Comparison of ENCODE assay signal across 12 cellular contexts in the genomic region with DNA sequence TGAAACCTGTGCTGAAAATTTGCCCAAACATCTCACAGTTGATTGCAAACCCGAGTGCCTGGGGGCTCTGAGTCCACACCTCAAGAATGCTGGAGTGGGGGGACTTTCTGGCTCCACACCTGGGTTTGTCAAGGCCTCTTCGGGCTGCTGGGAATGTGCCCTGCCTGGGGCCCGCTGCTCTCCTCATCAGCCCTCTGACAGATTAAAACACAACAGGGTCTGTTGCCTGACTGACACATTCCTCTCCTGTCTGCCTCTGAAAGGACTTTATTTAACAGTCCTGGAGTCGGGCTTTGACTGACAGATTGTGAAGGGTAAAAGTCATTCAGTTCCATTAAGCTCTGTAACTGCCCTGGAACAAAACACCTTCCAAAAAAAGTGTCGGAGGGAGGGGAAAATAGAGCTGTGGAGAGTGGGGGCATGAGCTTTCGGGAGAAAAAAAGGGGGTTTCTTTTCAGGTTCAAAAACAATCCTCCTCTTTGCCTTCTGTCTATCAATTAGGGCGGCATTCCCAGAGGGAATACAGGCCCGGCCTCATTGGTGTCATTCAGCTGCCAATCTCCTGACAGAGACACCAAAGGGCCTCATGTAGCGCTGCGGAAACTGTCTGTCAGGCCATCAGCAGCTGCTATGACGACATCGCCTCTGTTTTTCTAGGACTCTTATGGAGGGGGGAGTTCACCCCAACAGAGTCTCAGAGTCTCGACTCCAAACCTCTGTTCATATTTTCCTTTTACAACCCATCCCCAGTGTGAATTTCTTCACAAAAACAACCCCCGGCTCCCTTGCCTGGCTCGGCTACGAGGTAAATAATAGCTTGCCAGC.
DNase-seq lines count a peak whose midpoint lies in the region; FAIRE-seq and TF ChIP-seq lines count a peak whose summit lies in the region.
"Had no signal": no experiment of that assay in that cellular context is flagged by ENCODE, and none has a peak within 500 bp of the region (broad histone marks: within the 10 kb centered on the region; RNA-seq: fewer than 3 reads in every experiment).

No MANE protein-coding gene starts in this region.

- H3K9me3 ChIP-seq in astrocyte (ENCODE audit: insufficient read depth, low read depth, low read length), result no peaks in the 10 kb centered on the region
- H3K9me3 ChIP-seq in hepatocyte (ENCODE audit: low read depth), result no peaks in the 10 kb centered on the region

- DNase-seq in G401 (ENCODE audit: low spot score) (peak; percentile 78), astrocyte (ENCODE audit: low read depth) (peak; percentile 2), hepatocyte (ENCODE audit: low spot score) (peak; percentile 48), NCI-H446 treated with DMSO at 0.1 percent for 48 hours (lab: John Stamatoyannopoulos, UW) (no peak), SW480 (ENCODE audit: low spot score) (no peak)
- no peak for DNase-seq in activated CD4-positive, alpha-beta T cell treated with anti-CD3 and anti-CD28 coated beads for 48 hours
- DNase-seq in activated CD4-positive, CD25-positive, alpha-beta regulatory T cell (lab: John Stamatoyannopoulos, UW), result no peak
- DNase-seq: activated T-cell treated with anti-CD3 and anti-CD28 coated beads, Interleukin-2, amount 50 U/mL, for 48 hours; central memory CD4-positive, alpha-beta T cell; foreskin melanocyte had no signal

- H3K79me2 ChIP-seq in astrocyte (ENCODE audit: insufficient read depth, low read length), result no peaks in the 10 kb centered on the region
- no peaks in the 10 kb centered on the region for H3K79me2 ChIP-seq in hepatocyte

- H4K20me1 ChIP-seq in astrocyte (ENCODE audit: insufficient read depth, low read length), result no peaks in the 10 kb centered on the region
- no peaks in the 10 kb centered on the region for H4K20me1 ChIP-seq in hepatocyte (ENCODE audit: insufficient read depth, poor library complexity, severe bottlenecking)

- H3K36me3 Mint-ChIP-seq in astrocyte (ENCODE audit: low read depth, unreplicated experiment), result no peaks in the 10 kb centered on the region

- H3K36me3 ChIP-seq in astrocyte (ENCODE audit: insufficient read depth, low read length), result no peaks in the 10 kb centered on the region
- H3K36me3 ChIP-seq in hepatocyte (replicated peaks; ENCODE audit: insufficient read depth, low read depth), result no peaks in the 10 kb centered on the region
- H3K36me3 ChIP-seq in rectal smooth muscle tissue (ENCODE audit: control insufficient read depth, insufficient read depth, low read length), result no peaks in the 10 kb centered on the region

- WGBS in hepatocyte (ENCODE audit: low lambda C conversion rate, missing lambda C conversion rate), result 57% methylated on average over 16 of the region's 16 CpGs

- H2AFZ ChIP-seq in astrocyte (ENCODE audit: low read depth, low read length) (peak overlapping the region; percentile 47), hepatocyte (peak overlapping the region; percentile 29)

- H3K4me1 ChIP-seq in astrocyte (ENCODE audit: insufficient read depth, low read length), result no peaks in the 10 kb centered on the region
- peaks cover 39% of the 10 kb centered on the region for H3K4me1 ChIP-seq in hepatocyte (ENCODE audit: insufficient read depth)
- peaks cover 50% of the 10 kb centered on the region for H3K4me1 ChIP-seq in rectal smooth muscle tissue (ENCODE audit: control insufficient read depth, insufficient read depth, low read length)

- H3K27me3 ChIP-seq in astrocyte (ENCODE audit: insufficient read depth, low read length) (no peaks in the 10 kb centered on the region), hepatocyte (no peaks in the 10 kb centered on the region), rectal smooth muscle tissue (ENCODE audit: control insufficient read depth, insufficient read depth, low read length) (no peaks in the 10 kb centered on the region)

- H3K9me3 Mint-ChIP-seq in astrocyte (ENCODE audit: unreplicated experiment), result no peaks in the 10 kb centered on the region

- FAIRE-seq in astrocyte (lab: Jason Lieb, UNC), result no peak
- FAIRE-seq: H54 had no signal

- H3K27ac ChIP-seq in astrocyte (ENCODE audit: low read depth, low read length) (no peak overlapping the region), hepatocyte (peak overlapping the region; percentile 77), rectal smooth muscle tissue (ENCODE audit: low read depth, low read length) (peak overlapping the region; percentile 90)

- in situ Hi-C loops in G401 (cut with HindIII; ENCODE audit: low sequenced_read_pairs), result no loop called here

- peak overlapping the region; percentile 93 for H3K27ac Mint-ChIP-seq in astrocyte (ENCODE audit: unreplicated experiment)

- no peak for TF ChIP-seq CTCF in astrocyte (IDR thresholded peaks at IDR 0.05; ENCODE audit: insufficient read depth, low read depth, low read length)
- TF ChIP-seq CTCF in hepatocyte (IDR thresholded peaks at IDR 0.05; ENCODE audit: poor library complexity), result no peak

- no peak overlapping the region for H3K4me3 Mint-ChIP-seq in astrocyte (ENCODE audit: unreplicated experiment)

- H3K4me2 ChIP-seq in astrocyte (ENCODE audit: low read length), result no peak overlapping the region
- peak overlapping the region; percentile 1 for H3K4me2 ChIP-seq in hepatocyte

- no peaks in the 10 kb centered on the region for H3K9me2 ChIP-seq in hepatocyte (replicated peaks; ENCODE audit: insufficient read depth)

- H3K9ac ChIP-seq in astrocyte (ENCODE audit: low read length) (peak overlapping the region; percentile 23), rectal smooth muscle tissue (ENCODE audit: low read length) (no peak overlapping the region)

- H3K27me3 Mint-ChIP-seq in astrocyte (ENCODE audit: low read depth, unreplicated experiment), result no peaks in the 10 kb centered on the region

- H3K4me3 ChIP-seq in astrocyte (ENCODE audit: insufficient read depth, low read depth, low read length), result no peak overlapping the region
- no peak overlapping the region for H3K4me3 ChIP-seq in hepatocyte
- no peak overlapping the region for H3K4me3 ChIP-seq in rectal smooth muscle tissue (ENCODE audit: low read length)

- peaks cover 54% of the 10 kb centered on the region for H3K4me1 Mint-ChIP-seq in astrocyte (ENCODE audit: low read depth, unreplicated experiment)

Comparison
In these comparisons a context has a peak if more than half of its experiments do, and no peak if none do; other contexts are left out.
1. DNase-seq: peak in G401 (single experiment), astrocyte (single experiment) and hepatocyte (single experiment); none in NCI-H446 treated with DMSO at 0.1 percent for 48 hours (single experiment), activated CD4-positive, alpha-beta T cell treated with anti-CD3 and anti-CD28 coated beads for 48 hours (single experiment), activated CD4-positive, CD25-positive, alpha-beta regulatory T cell (0 of 4) and SW480 (single experiment).